Comparison of ENCODE assay signal across 1 cellular context in the genomic region with DNA sequence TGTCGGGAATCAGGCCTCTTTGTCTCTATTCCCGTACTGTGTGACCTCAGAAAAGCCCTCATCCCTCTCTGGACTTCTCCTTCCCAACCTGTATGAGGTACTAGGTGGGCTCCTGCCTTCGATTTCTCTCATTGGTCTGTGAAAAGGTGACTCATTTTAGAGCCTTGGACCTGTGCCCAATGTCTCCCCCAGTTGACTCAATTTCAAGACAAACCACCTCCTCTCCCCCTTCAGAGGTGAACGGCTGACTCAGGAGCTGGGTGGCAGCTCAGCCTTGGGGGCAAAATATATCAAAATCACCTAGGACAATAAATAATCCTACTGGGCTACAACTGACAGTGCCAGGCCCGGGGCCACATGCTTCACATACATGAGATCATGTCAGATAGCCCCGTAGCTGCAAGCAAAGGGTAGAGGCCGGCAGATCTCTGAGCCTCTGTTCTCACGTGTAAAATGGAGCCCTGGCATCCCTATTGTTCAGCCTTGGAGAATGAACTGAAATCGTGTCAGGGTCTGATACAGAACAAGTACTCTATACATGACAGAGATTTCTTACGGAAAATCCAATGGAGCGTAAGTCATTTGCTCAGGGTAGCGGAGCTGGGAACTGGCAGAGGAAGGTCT.
TF ChIP-seq lines count a peak whose summit lies in the region.

No MANE protein-coding gene starts in this region.

TF ChIP-seq in HEK293, 187 proteins besides CTCF, POLR2A, EP300 and RAD21 (continued from another document and continues in another):
- TF ChIP-seq, protein P1, sequence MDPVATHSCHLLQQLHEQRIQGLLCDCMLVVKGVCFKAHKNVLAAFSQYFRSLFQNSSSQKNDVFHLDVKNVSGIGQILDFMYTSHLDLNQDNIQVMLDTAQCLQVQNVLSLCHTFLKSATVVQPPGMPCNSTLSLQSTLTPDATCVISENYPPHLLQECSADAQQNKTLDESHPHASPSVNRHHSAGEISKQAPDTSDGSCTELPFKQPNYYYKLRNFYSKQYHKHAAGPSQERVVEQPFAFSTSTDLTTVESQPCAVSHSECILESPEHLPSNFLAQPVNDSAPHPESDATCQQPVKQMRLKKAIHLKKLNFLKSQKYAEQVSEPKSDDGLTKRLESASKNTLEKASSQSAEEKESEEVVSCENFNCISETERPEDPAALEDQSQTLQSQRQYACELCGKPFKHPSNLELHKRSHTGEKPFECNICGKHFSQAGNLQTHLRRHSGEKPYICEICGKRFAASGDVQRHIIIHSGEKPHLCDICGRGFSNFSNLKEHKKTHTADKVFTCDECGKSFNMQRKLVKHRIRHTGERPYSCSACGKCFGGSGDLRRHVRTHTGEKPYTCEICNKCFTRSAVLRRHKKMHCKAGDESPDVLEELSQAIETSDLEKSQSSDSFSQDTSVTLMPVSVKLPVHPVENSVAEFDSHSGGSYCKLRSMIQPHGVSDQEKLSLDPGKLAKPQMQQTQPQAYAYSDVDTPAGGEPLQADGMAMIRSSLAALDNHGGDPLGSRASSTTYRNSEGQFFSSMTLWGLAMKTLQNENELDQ (tag by site-specific recombination; IDR thresholded peaks at IDR 0.05; ENCODE audit: low read depth) = no peak
- TF ChIP-seq, protein P2, sequence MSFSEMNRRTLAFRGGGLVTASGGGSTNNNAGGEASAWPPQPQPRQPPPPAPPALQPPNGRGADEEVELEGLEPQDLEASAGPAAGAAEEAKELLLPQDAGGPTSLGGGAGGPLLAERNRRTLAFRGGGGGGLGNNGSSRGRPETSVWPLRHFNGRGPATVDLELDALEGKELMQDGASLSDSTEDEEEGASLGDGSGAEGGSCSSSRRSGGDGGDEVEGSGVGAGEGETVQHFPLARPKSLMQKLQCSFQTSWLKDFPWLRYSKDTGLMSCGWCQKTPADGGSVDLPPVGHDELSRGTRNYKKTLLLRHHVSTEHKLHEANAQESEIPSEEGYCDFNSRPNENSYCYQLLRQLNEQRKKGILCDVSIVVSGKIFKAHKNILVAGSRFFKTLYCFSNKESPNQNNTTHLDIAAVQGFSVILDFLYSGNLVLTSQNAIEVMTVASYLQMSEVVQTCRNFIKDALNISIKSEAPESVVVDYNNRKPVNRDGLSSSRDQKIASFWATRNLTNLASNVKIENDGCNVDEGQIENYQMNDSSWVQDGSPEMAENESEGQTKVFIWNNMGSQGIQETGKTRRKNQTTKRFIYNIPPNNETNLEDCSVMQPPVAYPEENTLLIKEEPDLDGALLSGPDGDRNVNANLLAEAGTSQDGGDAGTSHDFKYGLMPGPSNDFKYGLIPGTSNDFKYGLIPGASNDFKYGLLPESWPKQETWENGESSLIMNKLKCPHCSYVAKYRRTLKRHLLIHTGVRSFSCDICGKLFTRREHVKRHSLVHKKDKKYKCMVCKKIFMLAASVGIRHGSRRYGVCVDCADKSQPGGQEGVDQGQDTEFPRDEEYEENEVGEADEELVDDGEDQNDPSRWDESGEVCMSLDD (tag by site-specific recombination; IDR thresholded peaks at IDR 0.05) = no peak
- TF ChIP-seq ZNF747 (tag by site-specific recombination; IDR thresholded peaks at IDR 0.05) = no peak
- TF ChIP-seq GFI1B (tag by site-specific recombination; IDR thresholded peaks at IDR 0.05) = no peak
- TF ChIP-seq ZNF785 (tag by site-specific recombination; IDR thresholded peaks at IDR 0.05) = no peak; the same call in 1 of the 2 replicates
- no peak for TF ChIP-seq ZNF843 (tag by site-specific recombination; IDR thresholded peaks at IDR 0.05)
- no peak for TF ChIP-seq ZNF121 (tag by site-specific recombination; IDR thresholded peaks at IDR 0.05)
- no peak for TF ChIP-seq ZNF138 (tag by site-specific recombination; IDR thresholded peaks at IDR 0.05; ENCODE audit: borderline replicate concordance)
- no peak for TF ChIP-seq ZNF549 (tag by site-specific recombination; IDR thresholded peaks at IDR 0.05)
- TF ChIP-seq ZNF391 (tag by site-specific recombination; IDR thresholded peaks at IDR 0.05; ENCODE audit: borderline replicate concordance, low read depth) = peak; percentile 55
- TF ChIP-seq, protein P3, sequence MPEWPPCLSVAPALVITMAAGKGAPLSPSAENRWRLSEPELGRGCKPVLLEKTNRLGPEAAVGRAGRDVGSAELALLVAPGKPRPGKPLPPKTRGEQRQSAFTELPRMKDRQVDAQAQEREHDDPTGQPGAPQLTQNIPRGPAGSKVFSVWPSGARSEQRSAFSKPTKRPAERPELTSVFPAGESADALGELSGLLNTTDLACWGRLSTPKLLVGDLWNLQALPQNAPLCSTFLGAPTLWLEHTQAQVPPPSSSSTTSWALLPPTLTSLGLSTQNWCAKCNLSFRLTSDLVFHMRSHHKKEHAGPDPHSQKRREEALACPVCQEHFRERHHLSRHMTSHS (tag by site-specific recombination; IDR thresholded peaks at IDR 0.05) = no peak
- no peak for TF ChIP-seq ZNF223 (tag by site-specific recombination; IDR thresholded peaks at IDR 0.05)
- TF ChIP-seq, protein P4, sequence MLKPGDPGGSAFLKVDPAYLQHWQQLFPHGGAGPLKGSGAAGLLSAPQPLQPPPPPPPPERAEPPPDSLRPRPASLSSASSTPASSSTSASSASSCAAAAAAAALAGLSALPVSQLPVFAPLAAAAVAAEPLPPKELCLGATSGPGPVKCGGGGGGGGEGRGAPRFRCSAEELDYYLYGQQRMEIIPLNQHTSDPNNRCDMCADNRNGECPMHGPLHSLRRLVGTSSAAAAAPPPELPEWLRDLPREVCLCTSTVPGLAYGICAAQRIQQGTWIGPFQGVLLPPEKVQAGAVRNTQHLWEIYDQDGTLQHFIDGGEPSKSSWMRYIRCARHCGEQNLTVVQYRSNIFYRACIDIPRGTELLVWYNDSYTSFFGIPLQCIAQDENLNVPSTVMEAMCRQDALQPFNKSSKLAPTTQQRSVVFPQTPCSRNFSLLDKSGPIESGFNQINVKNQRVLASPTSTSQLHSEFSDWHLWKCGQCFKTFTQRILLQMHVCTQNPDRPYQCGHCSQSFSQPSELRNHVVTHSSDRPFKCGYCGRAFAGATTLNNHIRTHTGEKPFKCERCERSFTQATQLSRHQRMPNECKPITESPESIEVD (tag by site-specific recombination; IDR thresholded peaks at IDR 0.05) = no peak
- no peak for TF ChIP-seq HOXC10 (CRISPR knock-in tag; IDR thresholded peaks at IDR 0.05)
- no peak for TF ChIP-seq ZNF623 (tag by site-specific recombination; IDR thresholded peaks at IDR 0.05)
- no peak for TF ChIP-seq ZNF169 (tag by site-specific recombination; IDR thresholded peaks at IDR 0.05)
- no peak for TF ChIP-seq KLF16 (tag by site-specific recombination; IDR thresholded peaks at IDR 0.05)
- no peak for TF ChIP-seq ZNF248 (tag by site-specific recombination; IDR thresholded peaks at IDR 0.05)
- TF ChIP-seq EGR2 (tag by site-specific recombination; IDR thresholded peaks at IDR 0.05; ENCODE audit: low read depth) = no peak
- TF ChIP-seq, protein P5, sequence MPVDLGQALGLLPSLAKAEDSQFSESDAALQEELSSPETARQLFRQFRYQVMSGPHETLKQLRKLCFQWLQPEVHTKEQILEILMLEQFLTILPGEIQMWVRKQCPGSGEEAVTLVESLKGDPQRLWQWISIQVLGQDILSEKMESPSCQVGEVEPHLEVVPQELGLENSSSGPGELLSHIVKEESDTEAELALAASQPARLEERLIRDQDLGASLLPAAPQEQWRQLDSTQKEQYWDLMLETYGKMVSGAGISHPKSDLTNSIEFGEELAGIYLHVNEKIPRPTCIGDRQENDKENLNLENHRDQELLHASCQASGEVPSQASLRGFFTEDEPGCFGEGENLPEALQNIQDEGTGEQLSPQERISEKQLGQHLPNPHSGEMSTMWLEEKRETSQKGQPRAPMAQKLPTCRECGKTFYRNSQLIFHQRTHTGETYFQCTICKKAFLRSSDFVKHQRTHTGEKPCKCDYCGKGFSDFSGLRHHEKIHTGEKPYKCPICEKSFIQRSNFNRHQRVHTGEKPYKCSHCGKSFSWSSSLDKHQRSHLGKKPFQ (tag by site-specific recombination; IDR thresholded peaks at IDR 0.05) = no peak
- no peak; the same call in 1 of the 2 replicates for TF ChIP-seq ZNF76 (tag by site-specific recombination; IDR thresholded peaks at IDR 0.05; ENCODE audit: borderline replicate concordance, low read depth)
- TF ChIP-seq ZEB2 (tag by site-specific recombination; IDR thresholded peaks at IDR 0.05) = no peak
- peak; percentile 76 for TF ChIP-seq ZSCAN16 (tag by site-specific recombination; IDR thresholded peaks at IDR 0.05)
- TF ChIP-seq ZNF707 (tag by site-specific recombination; IDR thresholded peaks at IDR 0.05) = no peak
- no peak; the same call in 1 of the 2 replicates for TF ChIP-seq OSR2 (tag by site-specific recombination; IDR thresholded peaks at IDR 0.05)
- TF ChIP-seq, protein P6, sequence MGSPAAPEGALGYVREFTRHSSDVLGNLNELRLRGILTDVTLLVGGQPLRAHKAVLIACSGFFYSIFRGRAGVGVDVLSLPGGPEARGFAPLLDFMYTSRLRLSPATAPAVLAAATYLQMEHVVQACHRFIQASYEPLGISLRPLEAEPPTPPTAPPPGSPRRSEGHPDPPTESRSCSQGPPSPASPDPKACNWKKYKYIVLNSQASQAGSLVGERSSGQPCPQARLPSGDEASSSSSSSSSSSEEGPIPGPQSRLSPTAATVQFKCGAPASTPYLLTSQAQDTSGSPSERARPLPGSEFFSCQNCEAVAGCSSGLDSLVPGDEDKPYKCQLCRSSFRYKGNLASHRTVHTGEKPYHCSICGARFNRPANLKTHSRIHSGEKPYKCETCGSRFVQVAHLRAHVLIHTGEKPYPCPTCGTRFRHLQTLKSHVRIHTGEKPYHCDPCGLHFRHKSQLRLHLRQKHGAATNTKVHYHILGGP (tag by site-specific recombination; IDR thresholded peaks at IDR 0.05) = no peak
- peak; percentile 38; the same call in 1 of the 2 replicates for TF ChIP-seq ZNF324 (tag by site-specific recombination; IDR thresholded peaks at IDR 0.05)
- no peak; the same call in none of the 2 replicates for TF ChIP-seq ZNF501 (tag by site-specific recombination; IDR thresholded peaks at IDR 0.05)
- no peak for TF ChIP-seq ZNF585B (tag by site-specific recombination; IDR thresholded peaks at IDR 0.05)
- no peak for TF ChIP-seq ZNF133 (tag by site-specific recombination; IDR thresholded peaks at IDR 0.05)
- no peak for TF ChIP-seq SETDB1 (IDR thresholded peaks at IDR 0.05; ENCODE audit: insufficient read length, low read length)
- TF ChIP-seq ZIC2 (tag by site-specific recombination; IDR thresholded peaks at IDR 0.05) = no peak
- TF ChIP-seq PRDM1 (tag by site-specific recombination; IDR thresholded peaks at IDR 0.05) = no peak
- TF ChIP-seq SP3 (tag by site-specific recombination; IDR thresholded peaks at IDR 0.05) = no peak
- peak; percentile 68; the same call in 1 of the 2 replicates for TF ChIP-seq REPIN1 (tag by site-specific recombination; IDR thresholded peaks at IDR 0.05; ENCODE audit: low read depth)
- TF ChIP-seq, protein P7, sequence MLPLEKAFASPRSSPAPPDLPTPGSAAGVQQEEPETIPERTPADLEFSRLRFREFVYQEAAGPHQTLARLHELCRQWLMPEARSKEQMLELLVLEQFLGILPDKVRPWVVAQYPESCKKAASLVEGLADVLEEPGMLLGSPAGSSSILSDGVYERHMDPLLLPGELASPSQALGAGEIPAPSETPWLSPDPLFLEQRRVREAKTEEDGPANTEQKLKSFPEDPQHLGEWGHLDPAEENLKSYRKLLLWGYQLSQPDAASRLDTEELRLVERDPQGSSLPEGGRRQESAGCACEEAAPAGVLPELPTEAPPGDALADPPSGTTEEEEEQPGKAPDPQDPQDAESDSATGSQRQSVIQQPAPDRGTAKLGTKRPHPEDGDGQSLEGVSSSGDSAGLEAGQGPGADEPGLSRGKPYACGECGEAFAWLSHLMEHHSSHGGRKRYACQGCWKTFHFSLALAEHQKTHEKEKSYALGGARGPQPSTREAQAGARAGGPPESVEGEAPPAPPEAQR (tag by site-specific recombination; IDR thresholded peaks at IDR 0.05) = no peak
- TF ChIP-seq, protein P8, sequence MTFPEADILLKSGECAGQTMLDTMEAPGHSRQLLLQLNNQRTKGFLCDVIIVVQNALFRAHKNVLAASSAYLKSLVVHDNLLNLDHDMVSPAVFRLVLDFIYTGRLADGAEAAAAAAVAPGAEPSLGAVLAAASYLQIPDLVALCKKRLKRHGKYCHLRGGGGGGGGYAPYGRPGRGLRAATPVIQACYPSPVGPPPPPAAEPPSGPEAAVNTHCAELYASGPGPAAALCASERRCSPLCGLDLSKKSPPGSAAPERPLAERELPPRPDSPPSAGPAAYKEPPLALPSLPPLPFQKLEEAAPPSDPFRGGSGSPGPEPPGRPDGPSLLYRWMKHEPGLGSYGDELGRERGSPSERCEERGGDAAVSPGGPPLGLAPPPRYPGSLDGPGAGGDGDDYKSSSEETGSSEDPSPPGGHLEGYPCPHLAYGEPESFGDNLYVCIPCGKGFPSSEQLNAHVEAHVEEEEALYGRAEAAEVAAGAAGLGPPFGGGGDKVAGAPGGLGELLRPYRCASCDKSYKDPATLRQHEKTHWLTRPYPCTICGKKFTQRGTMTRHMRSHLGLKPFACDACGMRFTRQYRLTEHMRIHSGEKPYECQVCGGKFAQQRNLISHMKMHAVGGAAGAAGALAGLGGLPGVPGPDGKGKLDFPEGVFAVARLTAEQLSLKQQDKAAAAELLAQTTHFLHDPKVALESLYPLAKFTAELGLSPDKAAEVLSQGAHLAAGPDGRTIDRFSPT (tag by site-specific recombination; IDR thresholded peaks at IDR 0.05) = no peak
- peak; percentile 89 for TF ChIP-seq ZNF366 (tag by site-specific recombination; conservative IDR thresholded peaks at IDR 0.05)
- TF ChIP-seq ZNF2 (tag by site-specific recombination; IDR thresholded peaks at IDR 0.05) = no peak
- TF ChIP-seq, protein P9, sequence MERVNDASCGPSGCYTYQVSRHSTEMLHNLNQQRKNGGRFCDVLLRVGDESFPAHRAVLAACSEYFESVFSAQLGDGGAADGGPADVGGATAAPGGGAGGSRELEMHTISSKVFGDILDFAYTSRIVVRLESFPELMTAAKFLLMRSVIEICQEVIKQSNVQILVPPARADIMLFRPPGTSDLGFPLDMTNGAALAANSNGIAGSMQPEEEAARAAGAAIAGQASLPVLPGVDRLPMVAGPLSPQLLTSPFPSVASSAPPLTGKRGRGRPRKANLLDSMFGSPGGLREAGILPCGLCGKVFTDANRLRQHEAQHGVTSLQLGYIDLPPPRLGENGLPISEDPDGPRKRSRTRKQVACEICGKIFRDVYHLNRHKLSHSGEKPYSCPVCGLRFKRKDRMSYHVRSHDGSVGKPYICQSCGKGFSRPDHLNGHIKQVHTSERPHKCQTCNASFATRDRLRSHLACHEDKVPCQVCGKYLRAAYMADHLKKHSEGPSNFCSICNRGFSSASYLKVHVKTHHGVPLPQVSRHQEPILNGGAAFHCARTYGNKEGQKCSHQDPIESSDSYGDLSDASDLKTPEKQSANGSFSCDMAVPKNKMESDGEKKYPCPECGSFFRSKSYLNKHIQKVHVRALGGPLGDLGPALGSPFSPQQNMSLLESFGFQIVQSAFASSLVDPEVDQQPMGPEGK (tag by site-specific recombination; IDR thresholded peaks at IDR 0.05) = no peak; the same call in 1 of the 2 replicates
- TF ChIP-seq ZNF426 (tag by site-specific recombination; IDR thresholded peaks at IDR 0.05) = no peak
- TF ChIP-seq, protein P10, sequence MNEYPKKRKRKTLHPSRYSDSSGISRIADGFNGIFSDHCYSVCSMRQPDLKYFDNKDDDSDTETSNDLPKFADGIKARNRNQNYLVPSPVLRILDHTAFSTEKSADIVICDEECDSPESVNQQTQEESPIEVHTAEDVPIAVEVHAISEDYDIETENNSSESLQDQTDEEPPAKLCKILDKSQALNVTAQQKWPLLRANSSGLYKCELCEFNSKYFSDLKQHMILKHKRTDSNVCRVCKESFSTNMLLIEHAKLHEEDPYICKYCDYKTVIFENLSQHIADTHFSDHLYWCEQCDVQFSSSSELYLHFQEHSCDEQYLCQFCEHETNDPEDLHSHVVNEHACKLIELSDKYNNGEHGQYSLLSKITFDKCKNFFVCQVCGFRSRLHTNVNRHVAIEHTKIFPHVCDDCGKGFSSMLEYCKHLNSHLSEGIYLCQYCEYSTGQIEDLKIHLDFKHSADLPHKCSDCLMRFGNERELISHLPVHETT (tag by site-specific recombination; IDR thresholded peaks at IDR 0.05) = no peak
- TF ChIP-seq ZNF112 (tag by site-specific recombination; IDR thresholded peaks at IDR 0.05) = no peak
- no peak for TF ChIP-seq ZNF701 (tag by site-specific recombination; IDR thresholded peaks at IDR 0.05)
